ENCODE assay signal across 8 cellular contexts in genomic region chr15:69074843-69075224, GRCh38.
DNase-seq lines count a peak whose midpoint lies in the region; ATAC-seq and TF ChIP-seq lines count a peak whose summit lies in the region.

No MANE protein-coding gene starts in this region.

- POLR2A ChIA-PET in HEK293 (lab: Yijun Ruan, JAX) = interaction anchor here (1.8 to 2.6 kb wide), 2 partner anchors 13 to 86 kb away, joined by 5 to 19 read pairs; partner anchors contain the start of gene GLCE

- WGBS in psoas muscle, 3 donors = 45 to 49% (median 46%) methylated on average over 6 of the region's 6 CpGs

- CTCF ChIA-PET in HEK293 (lab: Yijun Ruan, JAX) = interaction anchor here (0.8 to 2.1 kb wide), 5 partner anchors 12 to 32 kb away, joined by 3 to 8 read pairs (median 4); no protein-coding TSS in a partner anchor

- no peak for TF ChIP-seq CTCF in HEK293 (tag by site-specific recombination; IDR thresholded peaks at IDR 0.05)
- TF ChIP-seq CTCF in RWPE2 (IDR thresholded peaks at IDR 0.05; ENCODE audit: poor library complexity, severe bottlenecking) = no peak
- TF ChIP-seq CTCF in foreskin keratinocyte (conservative IDR thresholded peaks at IDR 0.05) = no peak
- no peak for TF ChIP-seq CTCF in psoas muscle (IDR thresholded peaks at IDR 0.05)

- H3K4me1 ChIP-seq in HEK293 (ENCODE audit: control insufficient read depth, insufficient read depth, low read length) (peaks cover 14% of the 10 kb centered on the region), RWPE2 (ENCODE audit: insufficient read depth, poor library complexity, severe bottlenecking) (no peaks in the 10 kb centered on the region), foreskin keratinocyte (no peaks in the 10 kb centered on the region), psoas muscle (no peaks in the 10 kb centered on the region)

- ATAC-seq in RWPE2 (ENCODE audit: low read depth) (no peak), foreskin keratinocyte (peak; percentile 29), psoas muscle (no peak), GM18511 (IDR thresholded peaks at IDR 0.05; ENCODE audit: unreplicated experiment) (no peak)
- no peak for ATAC-seq in effector memory CD8-positive, alpha-beta T cell (replicated peaks)

- peaks cover 35 to 66% of the 10 kb centered on the region in 2 donors for H3K27me3 Mint-ChIP-seq in effector memory CD8-positive, alpha-beta T cell
- peaks cover 4 to 15% (median 6%) of the 10 kb centered on the region in 3 donors for H3K27me3 Mint-ChIP-seq in immature natural killer cell (ENCODE audit: low read depth in 3 of 3)

- peaks cover 0 to 2% of the 10 kb centered on the region in 2 donors for H3K9me3 Mint-ChIP-seq in effector memory CD8-positive, alpha-beta T cell
- H3K9me3 Mint-ChIP-seq in immature natural killer cell = peaks cover 0 to 2% (median 0%) of the 10 kb centered on the region in 6 donors

- no peak overlapping the region for H3K27ac Mint-ChIP-seq in effector memory CD8-positive, alpha-beta T cell
- H3K27ac Mint-ChIP-seq in immature natural killer cell = no peak overlapping the region

- H3K9me3 ChIP-seq in HEK293 (ENCODE audit: control insufficient read depth, insufficient read depth, low read depth, low read length) (peaks cover 2% of the 10 kb centered on the region; the same call in 1 of the 2 replicates), RWPE2 (ENCODE audit: severe bottlenecking) (no peaks in the 10 kb centered on the region), psoas muscle (no peaks in the 10 kb centered on the region)

- H3K27me3 ChIP-seq in RWPE2 (ENCODE audit: insufficient read depth, poor library complexity, severe bottlenecking) = no peaks in the 10 kb centered on the region
- H3K27me3 ChIP-seq in foreskin keratinocyte = peaks cover 6% of the 10 kb centered on the region
- peaks cover 0 to 12% (median 2%) of the 10 kb centered on the region in 3 donors for H3K27me3 ChIP-seq in psoas muscle (ENCODE audit: insufficient read depth in 3 of 3, low read length in 2 of 3)

- DNase-seq in RWPE2 (ENCODE audit: low spot score) (peak; percentile 49), foreskin keratinocyte (no peak), psoas muscle (no peak), immature natural killer cell (no peak)
- DNase-seq in effector memory CD8-positive, alpha-beta T cell = no peak
- DNase-seq in stimulated activated CD4-positive, alpha-beta T cell treated with anti-CD3 and anti-CD28 coated beads, Interleukin-12 subunit alpha, Interleukin-12 subunit beta, amount 100 ng/mL, for 4 hours = no peak

- no peaks in the 10 kb centered on the region for H3K36me3 Mint-ChIP-seq in effector memory CD8-positive, alpha-beta T cell (ENCODE audit: insufficient read depth)
- no peaks in the 10 kb centered on the region for H3K36me3 Mint-ChIP-seq in immature natural killer cell

- H3K27ac ChIP-seq in HEK293 (ENCODE audit: extremely low read depth, low read depth, low read length) (peak overlapping the region; percentile 74; the same call in 1 of the 2 replicates), RWPE2 (ENCODE audit: poor library complexity, severe bottlenecking) (no peak overlapping the region), foreskin keratinocyte (no peak overlapping the region), psoas muscle (no peak overlapping the region)

- peak overlapping the region in 1 of 2 donors; percentile 15 for H3K4me3 Mint-ChIP-seq in effector memory CD8-positive, alpha-beta T cell
- H3K4me3 Mint-ChIP-seq in immature natural killer cell = no peak overlapping the region

- H3K4me3 ChIP-seq in HEK293 (ENCODE audit: low read depth, low read length) (no peak overlapping the region), RWPE2 (ENCODE audit: severe bottlenecking) (peak overlapping the region; percentile 47), psoas muscle (peak overlapping the region; percentile 66)

- H3K4me1 Mint-ChIP-seq in effector memory CD8-positive, alpha-beta T cell (ENCODE audit: low read depth in 2 of 2) = peaks cover 5 to 9% of the 10 kb centered on the region in 2 donors
- H3K4me1 Mint-ChIP-seq in immature natural killer cell = no peaks in the 10 kb centered on the region

- H3K36me3 ChIP-seq in HEK293 (ENCODE audit: control insufficient read depth in 2 of 2, insufficient read depth in 1 of 2, low read length in 2 of 2) (no peaks in the 10 kb centered on the region; a peak in 1 of 3 replicates), RWPE2 (ENCODE audit: low read depth) (no peaks in the 10 kb centered on the region), psoas muscle (ENCODE audit: insufficient read depth in 1 of 2, low read depth in 1 of 2) (no peaks in the 10 kb centered on the region)

- intact Hi-C loops in psoas muscle (cut with DNase I) = loop anchor here in 1 of 2 donors (5.0 kb wide), 1 partner anchor 87 kb away; the partner anchor contains the start of gene GLCE

TF ChIP-seq in HEK293, 187 proteins besides CTCF, POLR2A, EP300 and RAD21:
- no peak; the same call in 1 of the 2 replicates for TF ChIP-seq IKZF3 (tag by site-specific recombination; IDR thresholded peaks at IDR 0.05)
- no peak for TF ChIP-seq ZNF660 (tag by site-specific recombination; IDR thresholded peaks at IDR 0.05)
- TF ChIP-seq ZNF37A (tag by site-specific recombination; IDR thresholded peaks at IDR 0.05) = no peak
- no peak for TF ChIP-seq PRDM6 (tag by site-specific recombination; IDR thresholded peaks at IDR 0.05)
- TF ChIP-seq ZNF664 (tag by site-specific recombination; IDR thresholded peaks at IDR 0.05) = 0 out of 2 replicates have a peak, but pooled peaks have one; percentile 1
- TF ChIP-seq SCRT1 (tag by site-specific recombination; IDR thresholded peaks at IDR 0.05; ENCODE audit: borderline replicate concordance) = no peak
- no peak for TF ChIP-seq ZNF433 (tag by site-specific recombination; IDR thresholded peaks at IDR 0.05; ENCODE audit: low read depth)
- peak; percentile 2; the same call in 1 of the 2 replicates for TF ChIP-seq ZNF600 (tag by site-specific recombination; IDR thresholded peaks at IDR 0.05)
- TF ChIP-seq ZBTB8A (tag by site-specific recombination; IDR thresholded peaks at IDR 0.05) = no peak
- TF ChIP-seq TCF7L2 (IDR thresholded peaks at IDR 0.05; ENCODE audit: borderline replicate concordance, low read depth, low read length) = no peak
- no peak for TF ChIP-seq ZNF830 (tag by site-specific recombination; IDR thresholded peaks at IDR 0.05; ENCODE audit: low read depth)
- no peak for TF ChIP-seq ZNF302 (tag by site-specific recombination; IDR thresholded peaks at IDR 0.05; ENCODE audit: low read depth)
- TF ChIP-seq ZNF514 (tag by site-specific recombination; IDR thresholded peaks at IDR 0.05) = no peak
- TF ChIP-seq ZNF423 (tag by site-specific recombination; IDR thresholded peaks at IDR 0.05) = no peak
- TF ChIP-seq ZNF10 (tag by site-specific recombination; IDR thresholded peaks at IDR 0.05) = 0 out of 2 replicates have a peak, but pooled peaks have one; percentile 28
- no peak for TF ChIP-seq ZNF239 (tag by site-specific recombination; IDR thresholded peaks at IDR 0.05)
- peak; percentile 65; the same call in 1 of the 2 replicates for TF ChIP-seq ZNF335 (tag by site-specific recombination; conservative IDR thresholded peaks at IDR 0.05)
- no peak for TF ChIP-seq MZF1 (tag by site-specific recombination; IDR thresholded peaks at IDR 0.05; ENCODE audit: borderline replicate concordance)
- no peak for TF ChIP-seq ZFP69B (tag by site-specific recombination; IDR thresholded peaks at IDR 0.05)
- TF ChIP-seq ZNF174 (tag by site-specific recombination; IDR thresholded peaks at IDR 0.05) = no peak
- TF ChIP-seq ZNF366 (tag by site-specific recombination; conservative IDR thresholded peaks at IDR 0.05) = no peak
- TF ChIP-seq ZNF350 (tag by site-specific recombination; IDR thresholded peaks at IDR 0.05) = no peak
- TF ChIP-seq OVOL3 (tag by site-specific recombination; IDR thresholded peaks at IDR 0.05) = no peak
TF ChIP-seq in HEK293: peak in this region for 4.
